In genomic region chr1:230385930-230386329, GRCh38 we compare ENCODE assay signal across 22 cellular contexts. TPM values are rescaled to one million over a fixed set of nuclear protein-coding genes. Genes with fewer than 3 reads are reported as not detected.
A peak's percentile ranks its signal among the peaks of the same experiment; 100 is the strongest.
DNase-seq lines count a peak whose midpoint lies in the region; ATAC-seq, FAIRE-seq and TF ChIP-seq lines count a peak whose summit lies in the region.
"Had no signal": no experiment of that assay in that cellular context is flagged by ENCODE, and none has a peak within 500 bp of the region (broad histone marks: within the 10 kb centered on the region; RNA-seq: fewer than 3 reads in every experiment).

No MANE protein-coding gene starts in this region.

- DNase-seq in cardiac septum (ENCODE audit: low spot score) (peak; percentile 54), right atrium auricular region (ENCODE audit: low spot score) (no peak), K562 (ENCODE audit: extremely low read depth in 1 of 4, low spot score in 3 of 4) (no peak), glutamatergic neuron (no peak)
- DNase-seq: Caco-2; CD4-positive, CD25-positive, alpha-beta regulatory T cell; CD8-positive, alpha-beta T cell; DMS153; DND-41; H7; HCEC 1CT had no signal

- no peak overlapping the region for H3K4me3 Mint-ChIP-seq in glutamatergic neuron (ENCODE audit: unreplicated experiment)
- H3K4me3 Mint-ChIP-seq: B cell; CD4-positive, CD25-positive, alpha-beta regulatory T cell; CD8-positive, alpha-beta T cell had no signal

- H3K9ac ChIP-seq in K562 (ENCODE audit: insufficient read depth in 1 of 2, low read depth in 2 of 2, low read length in 2 of 2), result no peak overlapping the region
- H3K9ac ChIP-seq: BLaER1, GM23248 had no signal

- H3K4me2 ChIP-seq in K562 (ENCODE audit: insufficient read depth, low read length), result no peak overlapping the region
- H3K4me2 ChIP-seq: BLaER1 had no signal

- no peak overlapping the region for H2AFZ ChIP-seq in K562 (ENCODE audit: low read depth, low read length)
- H2AFZ ChIP-seq: GM23248 had no signal

- CTCF ChIA-PET in K562 (lab: Yijun Ruan, JAX; ENCODE audit: low intra/inter-chr PET ratio), result no interaction called here

- H3K9me1 ChIP-seq in K562 (ENCODE audit: control insufficient read depth, insufficient read depth, low read length), result no peaks in the 10 kb centered on the region

- no peaks in the 10 kb centered on the region for H3K79me2 ChIP-seq in K562 (ENCODE audit: control insufficient read depth, insufficient read depth, low read length)

- no peak for ATAC-seq in K562
- ATAC-seq in HG02938 (IDR thresholded peaks at IDR 0.05; ENCODE audit: unreplicated experiment), result no peak
- no peak for ATAC-seq in GM19328 (IDR thresholded peaks at IDR 0.05; ENCODE audit: unreplicated experiment)
- ATAC-seq: CD8-positive, alpha-beta T cell had no signal

- peaks cover 53% of the 10 kb centered on the region for H3K4me1 Mint-ChIP-seq in glutamatergic neuron (ENCODE audit: low read depth, unreplicated experiment)
- H3K4me1 Mint-ChIP-seq: B cell; CD4-positive, CD25-positive, alpha-beta regulatory T cell had no signal

- H3K27ac ChIP-seq in right atrium auricular region, result no peak overlapping the region
- no peak overlapping the region for H3K27ac ChIP-seq in K562 (ENCODE audit: extremely low read depth, low read depth, low read length)
- H3K27ac ChIP-seq: 22Rv1, BLaER1, C4-2B, GM23248 had no signal

- peaks cover 4% of the 10 kb centered on the region; the same call in 1 of the 2 replicates for H4K20me1 ChIP-seq in K562 (replicated peaks; ENCODE audit: control insufficient read depth, insufficient read depth, low read length)
- H4K20me1 ChIP-seq: BLaER1 had no signal

- BruUV-seq in K562 (replicated peaks; lab: Mats Ljungman, UMichigan), result no TSS peak

- peaks cover 8% of the 10 kb centered on the region for H3K27me3 Mint-ChIP-seq in glutamatergic neuron (ENCODE audit: unreplicated experiment)

- no peak for TF ChIP-seq POLR2A in K562 (conservative IDR thresholded peaks at IDR 0.05)

- no peak for FAIRE-seq in K562 (lab: Jason Lieb, UNC)
- FAIRE-seq: A204.1, G401.6, GM12892, H1 had no signal

- peak overlapping the region; percentile 74 for H3K27ac Mint-ChIP-seq in glutamatergic neuron (ENCODE audit: unreplicated experiment)
- H3K27ac Mint-ChIP-seq: B cell; CD8-positive, alpha-beta T cell had no signal

- TF ChIP-seq CTCF in right atrium auricular region (IDR thresholded peaks at IDR 0.05) (no peak), K562 (IDR thresholded peaks at IDR 0.05 in 2 of 3, conservative IDR thresholded peaks at IDR 0.05 in 1 of 3; ENCODE audit: insufficient read depth in 2 of 3, low read depth in 1 of 3, low read length in 3 of 3) (no peak), glutamatergic neuron (IDR thresholded peaks at IDR 0.05; ENCODE audit: partially characterized antibody, unreplicated experiment) (no peak)

- peaks cover 0 to 37% of the 10 kb centered on the region in 2 donors for H3K4me1 ChIP-seq in right atrium auricular region
- no peaks in the 10 kb centered on the region for H3K4me1 ChIP-seq in K562 (replicated peaks in 1 of 2; ENCODE audit: control insufficient read depth in 2 of 2, insufficient read depth in 2 of 2, low read length in 2 of 2)

- H3K9me3 ChIP-seq in right atrium auricular region (no peaks in the 10 kb centered on the region), K562 (replicated peaks; ENCODE audit: control insufficient read depth, insufficient read depth, low read depth, low read length) (no peaks in the 10 kb centered on the region)
- H3K9me3 ChIP-seq: Caco-2 had no signal

- intact Hi-C loops in cardiac septum (cut with DNase I) (no loop called here), K562 (cut with micrococcal nuclease) (no loop called here)

- in situ Hi-C loops in K562 (cut with MboI), result no loop called here

- no peak for TF ChIP-seq EP300 in K562 (IDR thresholded peaks at IDR 0.05; ENCODE audit: low read length)

- no peak for TF ChIP-seq RAD21 in K562 (CRISPR knock-in tag; conservative IDR thresholded peaks at IDR 0.05 in 1 of 2, IDR thresholded peaks at IDR 0.05 in 1 of 2)

- POLR2A ChIA-PET in K562 (lab: Yijun Ruan, JAX), result interaction anchor here (0.6 to 0.8 kb wide), 2 partner anchors 15 to 874 kb away, joined by 3 to 5 read pairs; no protein-coding TSS in a partner anchor

- H3K4me3 ChIP-seq in right atrium auricular region (no peak overlapping the region), K562 (no peak overlapping the region)
- H3K4me3 ChIP-seq: BLaER1, GM23248 had no signal

- peaks cover 4% of the 10 kb centered on the region for H3K9me3 Mint-ChIP-seq in glutamatergic neuron (ENCODE audit: unreplicated experiment)
- H3K9me3 Mint-ChIP-seq: CD8-positive, alpha-beta T cell had no signal

- H3K36me3 ChIP-seq in right atrium auricular region, result no peaks in the 10 kb centered on the region
- H3K36me3 ChIP-seq in K562 (ENCODE audit: control insufficient read depth, insufficient read depth, low read length), result no peaks in the 10 kb centered on the region
- H3K36me3 ChIP-seq: BLaER1 had no signal

- H3K36me3 Mint-ChIP-seq in glutamatergic neuron (ENCODE audit: unreplicated experiment), result no peaks in the 10 kb centered on the region
- H3K36me3 Mint-ChIP-seq: CD4-positive, CD25-positive, alpha-beta regulatory T cell; CD8-positive, alpha-beta T cell had no signal

- H3K27me3 ChIP-seq in right atrium auricular region (no peaks in the 10 kb centered on the region), K562 (ENCODE audit: control insufficient read depth in 2 of 2, insufficient read depth in 2 of 2, low read length in 2 of 2) (peaks cover 11 to 44% of the 10 kb centered on the region in 2 experiments)
- H3K27me3 ChIP-seq: BLaER1 had no signal

- 1% methylated on average over 4 of the region's 4 CpGs for WGBS in K562 (ENCODE audit: insufficient coverage, low coverage, missing lambda C conversion rate)

TF ChIP-seq in K562, 482 proteins besides CTCF, POLR2A, EP300 and RAD21:
- TF ChIP-seq ZNF316 (IDR thresholded peaks at IDR 0.05), result peak; percentile 29
- no peak for TF ChIP-seq MTF1 (CRISPR knock-in tag; IDR thresholded peaks at IDR 0.05; ENCODE audit: borderline replicate concordance)

RNA-seq across cellular contexts. Expression of gene PGBD5, which starts 40.2 kb away (rescaled TPM):
- total RNA-seq in cardiac septum (14.0 TPM), right atrium auricular region (10 to 100 TPM; 13.2 to 18.5 TPM), K562 (2014; rRNA removed) (under 0.01 and 0.08 TPM in 2 replicates), K562 (2014; rRNA removed; fragmentation: Illumina TruSeq; extraction: Trizol) (0.07 and 0.10 TPM in 2 replicates), K562 (2015; rRNA removed; fragmentation: Illumina TruSeq; extraction: Trizol) (0.04 and 0.40 TPM in 2 replicates), K562 (2021) (0.20 and 0.31 TPM in 2 replicates), glutamatergic neuron (ENCODE audit: unreplicated experiment) (72.4 TPM)
- 0.05 TPM in 1 of 2 replicates, not detected in the other for total RNA-seq in K562 (2011; cell fraction: chromatin; rRNA removed; ENCODE audit: low replicate concordance)
- 0.13 TPM in 1 of 2 replicates, not detected in the other for total RNA-seq in K562 (2011; cell fraction: nucleolus; rRNA removed)
- total RNA-seq in K562 (2011; cell fraction: nucleoplasm; rRNA removed), result 0.07 TPM in 1 of 2 replicates, not detected in the other
- polyA plus RNA-seq in K562 (2011; rRNA removed) (0.06 and 0.08 TPM in 2 replicates), K562 (2014; fragmentation: Illumina TruSeq; extraction: Trizol) (0.04 and 0.13 TPM in 2 replicates), K562 (2014; fragmentation: Nextera tagmentation; extraction: Ambion mirVana) (not detected), K562 (2014; rRNA removed) (0.31 TPM in 1 of 2 replicates, not detected in the other)
- polyA plus RNA-seq in K562 (2011; cell fraction: cytosol; rRNA removed), result 0.06 and 0.16 TPM in 2 replicates
- polyA plus RNA-seq in K562 (2011; cell fraction: nucleus; rRNA removed), result 0.04 and 0.20 TPM in 2 replicates
- polyA plus RNA-seq in K562 (2012), result 0.18 and 0.20 TPM in 2 replicates
- 0.03 and 0.11 TPM in 2 replicates for polyA minus RNA-seq in K562 (2011; rRNA and poly(A)+ RNA removed)
- not detected in 2 replicates for polyA minus RNA-seq in K562 (2011; cell fraction: cytosol; rRNA and poly(A)+ RNA removed)
- polyA minus RNA-seq in K562 (2011; cell fraction: nucleus; rRNA and poly(A)+ RNA removed), result under 0.01 and 0.13 TPM in 2 replicates
- total RNA-seq: B cell; CD4-positive, CD25-positive, alpha-beta regulatory T cell; CD8-positive, alpha-beta T cell had no signal
- polyA plus RNA-seq: CD4-positive, CD25-positive, alpha-beta regulatory T cell had no signal

Comparison
In these comparisons a context has a peak if more than half of its experiments do, and no peak if none do; other contexts are left out.
1. RNA of gene PGBD5, which starts 40.2 kb away (total RNA-seq): 72.4 TPM in glutamatergic neuron (single experiment), 13.2 to 18.5 TPM in right atrium auricular region and 14.0 TPM in cardiac septum (single experiment); under 0.01 to 0.40 TPM in K562; every median in the first group is over 10 times any median in the second.